8 cellular contexts compared by ENCODE assay signal in the genomic region with DNA sequence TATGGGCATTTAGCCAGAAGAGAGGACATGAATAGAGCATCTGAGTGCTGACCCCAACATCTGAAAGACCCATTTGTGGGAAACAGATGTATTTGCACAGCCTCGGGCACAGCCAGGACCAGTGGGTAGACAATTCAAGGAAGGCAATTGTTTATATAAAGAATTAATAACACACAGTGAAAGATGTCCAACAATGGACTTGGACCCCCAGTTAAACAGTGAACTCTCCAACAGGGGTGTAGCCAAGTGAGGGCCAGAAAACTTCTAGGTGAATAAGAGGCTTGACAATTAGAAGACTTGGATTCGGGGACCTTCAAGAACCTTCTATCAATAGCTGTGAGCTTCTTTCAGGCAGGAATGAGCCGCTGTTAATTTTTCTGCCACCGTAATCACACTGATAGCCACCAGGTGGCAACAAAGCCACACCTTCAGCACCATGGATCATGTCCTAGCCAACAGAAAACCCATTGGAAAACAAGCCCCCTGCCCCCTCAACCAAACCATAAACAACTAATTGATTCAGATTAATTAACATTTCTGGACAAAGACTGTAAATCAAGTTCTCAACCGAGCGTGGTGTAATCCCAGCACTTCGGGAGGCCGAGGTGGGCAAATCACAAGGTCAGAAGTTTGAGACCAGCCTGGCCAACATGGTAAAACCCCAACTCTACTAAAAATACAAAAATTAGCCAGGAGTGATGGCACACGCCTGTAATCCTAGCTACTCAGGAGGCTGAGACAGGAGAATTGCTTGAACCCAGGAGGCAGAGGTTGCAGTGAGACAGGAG. TPM values are rescaled to one million over a fixed set of nuclear protein-coding genes. Genes with fewer than 3 reads are reported as not detected.
DNase-seq lines count a peak whose midpoint lies in the region; ATAC-seq and TF ChIP-seq lines count a peak whose summit lies in the region.

No MANE protein-coding gene starts in this region.

- no peaks in the 10 kb centered on the region for H3K9me3 Mint-ChIP-seq in activated T-cell treated with anti-CD3 and anti-CD28 coated beads, Interleukin-2, amount 50 U/mL, for 72 hours

- ATAC-seq in HG02885 (IDR thresholded peaks at IDR 0.05; ENCODE audit: poor library complexity, unreplicated experiment) (peak; percentile 45), HG02642 (IDR thresholded peaks at IDR 0.05; ENCODE audit: poor library complexity, unreplicated experiment) (no peak)
- peak; percentile 57 to 66 for ATAC-seq in activated T-cell treated with anti-CD3 and anti-CD28 coated beads, Interleukin-2, amount 50 U/mL, for 72 hours (replicated peaks in 1 of 2)

- no peaks in the 10 kb centered on the region for H3K9me2 ChIP-seq in OCI-LY1 (ENCODE audit: low read depth, low read length)

- H3K9me3 ChIP-seq in OCI-LY1 (ENCODE audit: low read length) (no peaks in the 10 kb centered on the region), neutrophil (no peaks in the 10 kb centered on the region)

- no peaks in the 10 kb centered on the region for H4K20me1 ChIP-seq in OCI-LY1 (ENCODE audit: insufficient read depth, low read length)

- H3K4me3 Mint-ChIP-seq in activated T-cell treated with anti-CD3 and anti-CD28 coated beads, Interleukin-2, amount 50 U/mL, for 72 hours: no peak overlapping the region

- peaks cover 6% of the 10 kb centered on the region for H3K4me1 Mint-ChIP-seq in activated T-cell treated with anti-CD3 and anti-CD28 coated beads, Interleukin-2, amount 50 U/mL, for 72 hours (ENCODE audit: low read depth)

- H3K36me3 Mint-ChIP-seq in activated T-cell treated with anti-CD3 and anti-CD28 coated beads, Interleukin-2, amount 50 U/mL, for 72 hours (ENCODE audit: insufficient read depth in 2 of 2): no peaks in the 10 kb centered on the region

- peak; percentile 87 for TF ChIP-seq CTCF in OCI-LY1 (IDR thresholded peaks at IDR 0.05; ENCODE audit: low read length)
- TF ChIP-seq CTCF in neutrophil (IDR thresholded peaks at IDR 0.05): peak; percentile 63

- H3K9ac ChIP-seq in OCI-LY1 (ENCODE audit: low read length): no peak overlapping the region

- H2AFZ ChIP-seq in OCI-LY1 (ENCODE audit: low read length): no peak overlapping the region

- H3K27ac ChIP-seq in OCI-LY1 (ENCODE audit: low read depth, low read length, poor library complexity, severe bottlenecking) (no peak overlapping the region), neutrophil (no peak overlapping the region)

- H3K36me3 ChIP-seq in OCI-LY1 (ENCODE audit: insufficient read depth, low read length): no peaks in the 10 kb centered on the region
- no peaks in the 10 kb centered on the region for H3K36me3 ChIP-seq in neutrophil

- no peaks in the 10 kb centered on the region for H3F3A ChIP-seq in OCI-LY1 (ENCODE audit: insufficient read depth, low read length)

- H3K27me3 ChIP-seq in OCI-LY1 (ENCODE audit: insufficient read depth, low read length): no peaks in the 10 kb centered on the region
- peaks cover 23% of the 10 kb centered on the region for H3K27me3 ChIP-seq in neutrophil

- H3K27me3 Mint-ChIP-seq in activated T-cell treated with anti-CD3 and anti-CD28 coated beads, Interleukin-2, amount 50 U/mL, for 72 hours (ENCODE audit: low read depth): peaks cover 25% of the 10 kb centered on the region

- H3K79me2 ChIP-seq in OCI-LY1 (ENCODE audit: insufficient read depth, low read length): no peaks in the 10 kb centered on the region

- no peak overlapping the region for H3K4me3 ChIP-seq in OCI-LY1 (ENCODE audit: low read depth, low read length, poor library complexity, severe bottlenecking)
- no peak overlapping the region for H3K4me3 ChIP-seq in neutrophil (ENCODE audit: low read depth in 1 of 2, low read length in 1 of 2)

- no peaks in the 10 kb centered on the region for H3K4me1 ChIP-seq in OCI-LY1 (ENCODE audit: insufficient read depth, low read length, severe bottlenecking)
- no peaks in the 10 kb centered on the region for H3K4me1 ChIP-seq in neutrophil (ENCODE audit: control insufficient read depth in 1 of 2, insufficient read depth in 1 of 2, low read depth in 1 of 2, low read length in 1 of 2)

- no peak overlapping the region for H3K4me2 ChIP-seq in OCI-LY1 (ENCODE audit: low read length)

- DNase-seq in COR-L47 (lab: John Stamatoyannopoulos, UW) (peak; percentile 20), fibroblast of peridontal ligament (ENCODE audit: extremely low read depth) (peak; percentile 45), GF-D8 (lab: John Stamatoyannopoulos, UW) (no peak)
- DNase-seq in activated T-cell treated with anti-CD3 and anti-CD28 coated beads, Interleukin-2, amount 50 U/mL, for 72 hours: peak; percentile 34 to 51

- H3K27ac Mint-ChIP-seq in activated T-cell treated with anti-CD3 and anti-CD28 coated beads, Interleukin-2, amount 50 U/mL, for 72 hours: no peak overlapping the region

RNA-seq across cellular contexts. Expression of a gene that starts 8.8 kb away (rescaled TPM):
- 100 to 1,000 TPM; 128 to 158 TPM for total RNA-seq in activated T-cell treated with anti-CD3 and anti-CD28 coated beads, Interleukin-2, amount 50 U/mL, for 72 hours

RNA-seq across cellular contexts. Expression of a gene that starts 58.6 kb away (rescaled TPM):
- 10 to 100 TPM; 17.7 to 20.2 TPM for total RNA-seq in activated T-cell treated with anti-CD3 and anti-CD28 coated beads, Interleukin-2, amount 50 U/mL, for 72 hours
